Comparison of ENCODE assay signal across 19 cellular contexts in genomic region chr1:63277195-63278192, GRCh38. TPM values are rescaled to one million over a fixed set of nuclear protein-coding genes. Genes with fewer than 3 reads are reported as not detected.
"Had no signal": no experiment of that assay in that cellular context is flagged by ENCODE, and none has a peak within 500 bp of the region (broad histone marks: within the 10 kb centered on the region; RNA-seq: fewer than 3 reads in every experiment).

No MANE protein-coding gene starts in this region.

- H3K4me3 Mint-ChIP-seq: activated CD8-positive, alpha-beta T cell treated with anti-CD3 and anti-CD28 coated beads, Interleukin-2, amount 10 ng/mL, durations not matched to agents 7 days and 5 days; activated naive CD8-positive, alpha-beta T cell treated with anti-CD3 and anti-CD28 coated beads, Interleukin-2, amount 50 U/mL, for 24 hours; activated T-helper 1 cell treated with anti-CD3 and anti-CD28 coated beads, Interleukin-12 subunit alpha, Interleukin-12 subunit beta, Interleukin-2, Interleukin-4 antibody, amounts not matched to agents 30 ng/mL and 10 ng/mL and 1 ng/mL, durations not matched to agents 14 hours and 24 hours and 36 hours; memory B cell; stimulated activated effector memory CD8-positive, alpha-beta T cell treated with anti-CD3 and anti-CD28 coated beads, Interleukin-12 subunit alpha, Interleukin-12 subunit beta, amount 100 ng/mL, for 72 hours had no signal

- H3K4me1 ChIP-seq: esophagus squamous epithelium, heart left ventricle, left ventricle myocardium inferior, parathyroid adenoma had no signal

- H2AFZ ChIP-seq: parathyroid adenoma had no signal

- H3K36me3 ChIP-seq: esophagus squamous epithelium, heart left ventricle, left ventricle myocardium inferior had no signal

- H3K4me2 ChIP-seq: smooth muscle cell had no signal

- H3K36me3 Mint-ChIP-seq: memory B cell; stimulated activated effector memory CD8-positive, alpha-beta T cell treated with anti-CD3 and anti-CD28 coated beads, Interleukin-12 subunit alpha, Interleukin-12 subunit beta, amount 100 ng/mL, for 72 hours had no signal

- H3K9me3 ChIP-seq: esophagus squamous epithelium, heart left ventricle, left ventricle myocardium inferior had no signal

- DNase-seq: activated CD4-positive, alpha-beta T cell treated with anti-CD3 and anti-CD28 coated beads for 48 hours; activated CD8-positive, alpha-beta memory T cell treated with anti-CD3 and anti-CD28 coated beads, Interleukin-2, amount 50 U/mL, for 48 hours; activated CD8-positive, alpha-beta T cell treated with anti-CD3 and anti-CD28 coated beads, Interleukin-2, amount 10 ng/mL, durations not matched to agents 7 days and 5 days; activated naive CD4-positive, alpha-beta T cell treated with Interleukin-2 at 50 U/mL for 16 hours; activated naive CD8-positive, alpha-beta T cell treated with anti-CD3 and anti-CD28 coated beads, Interleukin-2, amount 50 U/mL, for 24 hours; esophagus squamous epithelium; foreskin fibroblast; heart left ventricle; left ventricle myocardium inferior; right cardiac atrium; trophoblast cell had no signal

- H3K4me1 Mint-ChIP-seq: activated naive CD8-positive, alpha-beta T cell treated with anti-CD3 and anti-CD28 coated beads, Interleukin-2, amount 50 U/mL, for 24 hours; memory B cell; stimulated activated effector memory CD8-positive, alpha-beta T cell treated with anti-CD3 and anti-CD28 coated beads, Interleukin-12 subunit alpha, Interleukin-12 subunit beta, amount 100 ng/mL, for 72 hours had no signal

- H3K9ac ChIP-seq: parathyroid adenoma had no signal

- H3K4me3 ChIP-seq: esophagus squamous epithelium, heart left ventricle, left ventricle myocardium inferior, smooth muscle cell had no signal

- H3K27ac Mint-ChIP-seq: activated CD8-positive, alpha-beta T cell treated with anti-CD3 and anti-CD28 coated beads, Interleukin-2, amount 10 ng/mL, durations not matched to agents 7 days and 5 days; activated naive CD8-positive, alpha-beta T cell treated with anti-CD3 and anti-CD28 coated beads, Interleukin-2, amount 50 U/mL, for 24 hours; activated T-helper 1 cell treated with anti-CD3 and anti-CD28 coated beads, Interleukin-12 subunit alpha, Interleukin-12 subunit beta, Interleukin-2, Interleukin-4 antibody, amounts not matched to agents 30 ng/mL and 10 ng/mL and 1 ng/mL, durations not matched to agents 14 hours and 24 hours and 36 hours; memory B cell; stimulated activated effector memory CD8-positive, alpha-beta T cell treated with anti-CD3 and anti-CD28 coated beads, Interleukin-12 subunit alpha, Interleukin-12 subunit beta, amount 100 ng/mL, for 72 hours had no signal

- H3K27ac ChIP-seq: esophagus squamous epithelium, heart left ventricle, left ventricle myocardium inferior, parathyroid adenoma, VCaP had no signal

- ATAC-seq: activated CD8-positive, alpha-beta T cell treated with anti-CD3 and anti-CD28 coated beads, Interleukin-2, amount 10 ng/mL, durations not matched to agents 7 days and 5 days; activated naive CD8-positive, alpha-beta T cell treated with anti-CD3 and anti-CD28 coated beads, Interleukin-2, amount 50 U/mL, for 24 hours; heart left ventricle; right cardiac atrium; stimulated activated effector memory CD8-positive, alpha-beta T cell treated with anti-CD3 and anti-CD28 coated beads, Interleukin-12 subunit alpha, Interleukin-12 subunit beta, amount 100 ng/mL, for 72 hours had no signal

RNA-seq across cellular contexts. Expression of gene FOXD3, which starts 44.9 kb away (rescaled TPM):
- total RNA-seq: activated CD8-positive, alpha-beta T cell treated with anti-CD3 and anti-CD28 coated beads, Interleukin-2, amount 10 ng/mL, durations not matched to agents 7 days and 5 days; activated T-helper 1 cell treated with anti-CD3 and anti-CD28 coated beads, Interleukin-12 subunit alpha, Interleukin-12 subunit beta, Interleukin-2, Interleukin-4 antibody, amounts not matched to agents 30 ng/mL and 10 ng/mL and 1 ng/mL, durations not matched to agents 14 hours and 24 hours and 36 hours; astrocyte; smooth muscle cell; subcutaneous adipose tissue had no signal
- polyA plus RNA-seq: smooth muscle cell had no signal
